ENCODE assay signal across 19 cellular contexts in the genomic region with DNA sequence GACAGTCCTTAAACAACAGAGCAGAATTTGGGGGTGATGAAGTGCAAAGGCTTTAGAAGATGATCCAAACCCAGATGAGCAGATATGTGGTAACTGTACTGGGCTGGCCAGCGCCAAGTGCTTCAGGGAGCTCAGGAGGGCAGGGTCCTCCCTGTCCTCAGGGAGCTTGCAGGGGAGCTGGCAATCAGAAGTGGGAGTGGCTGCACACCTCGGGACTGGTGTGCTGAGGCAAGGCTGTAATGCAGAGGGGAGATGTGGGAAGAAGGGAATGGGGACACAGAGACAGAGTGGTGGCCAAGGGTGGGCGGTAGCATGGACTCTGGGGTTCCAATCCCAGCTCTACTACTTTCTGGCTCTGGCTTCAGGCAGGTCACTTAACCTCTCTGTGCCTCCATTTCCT.
A peak's percentile ranks its signal among the peaks of the same experiment; 100 is the strongest.
DNase-seq lines count a peak whose midpoint lies in the region; ATAC-seq and TF ChIP-seq lines count a peak whose summit lies in the region.
"Had no signal": no experiment of that assay in that cellular context is flagged by ENCODE, and none has a peak within 500 bp of the region (broad histone marks: within the 10 kb centered on the region; RNA-seq: fewer than 3 reads in every experiment).

No MANE protein-coding gene starts in this region.

- no peak overlapping the region for H2BK5ac ChIP-seq in neuronal stem cell (ENCODE audit: low read length)

- H2BK120ac ChIP-seq in neuronal stem cell (ENCODE audit: low read depth, low read length): no peak overlapping the region

- ATAC-seq in left cardiac atrium: no peak
- ATAC-seq in HG02642 (IDR thresholded peaks at IDR 0.05; ENCODE audit: poor library complexity, unreplicated experiment): no peak
- ATAC-seq: A549; CD8-positive, alpha-beta T cell had no signal

- H3K9ac ChIP-seq in neuronal stem cell (ENCODE audit: low read depth, low read length, poor library complexity): no peak overlapping the region
- H3K9ac ChIP-seq: BLaER1 treated with 17β-estradiol and CSF1 and Interleukin-3, amounts not matched to agents 10 nM and 100 nM had no signal

- H3K9me3 ChIP-seq in right atrium auricular region (no peaks in the 10 kb centered on the region), esophagus muscularis mucosa (no peaks in the 10 kb centered on the region), neuronal stem cell (replicated peaks in 1 of 2; ENCODE audit: control insufficient read depth in 2 of 2, insufficient read depth in 1 of 2, low read depth in 1 of 2, low read length in 2 of 2) (no peaks in the 10 kb centered on the region), vagina (no peaks in the 10 kb centered on the region)
- H3K9me3 ChIP-seq: A549; BLaER1 treated with 17β-estradiol and CSF1 and Interleukin-3, amounts not matched to agents 10 nM and 100 nM; Caco-2 had no signal

- H4K8ac ChIP-seq in neuronal stem cell (ENCODE audit: low read depth, low read length): no peak overlapping the region

- no peaks in the 10 kb centered on the region for H3K79me1 ChIP-seq in neuronal stem cell (ENCODE audit: low read depth, low read length)

- H3K4me2 ChIP-seq in neuronal stem cell (ENCODE audit: insufficient read depth, low read length, poor library complexity, severe bottlenecking): no peak overlapping the region
- H3K4me2 ChIP-seq: A549; BLaER1 treated with 17β-estradiol and CSF1 and Interleukin-3, amounts not matched to agents 10 nM and 100 nM had no signal

- intact Hi-C loops in left cardiac atrium (cut with DNase I) (no loop called here), esophagus muscularis mucosa (cut with DNase I) (no loop called here), vagina (cut with DNase I) (no loop called here)

- no peak overlapping the region for H4K91ac ChIP-seq in neuronal stem cell (ENCODE audit: low read depth, low read length, poor library complexity)

- H3K27me3 ChIP-seq in right atrium auricular region: no peaks in the 10 kb centered on the region
- peaks cover 0 to 17% (median 0%) of the 10 kb centered on the region in 4 donors for H3K27me3 ChIP-seq in esophagus muscularis mucosa
- H3K27me3 ChIP-seq in neuronal stem cell (ENCODE audit: control insufficient read depth in 3 of 3, insufficient read depth in 3 of 3, low read depth in 1 of 3, low read length in 3 of 3): no peaks in the 10 kb centered on the region
- no peaks in the 10 kb centered on the region for H3K27me3 ChIP-seq in vagina
- H3K27me3 ChIP-seq: BLaER1 treated with 17β-estradiol and CSF1 and Interleukin-3, amounts not matched to agents 10 nM and 100 nM had no signal

- H2BK12ac ChIP-seq in neuronal stem cell (ENCODE audit: low read length): no peak overlapping the region

- H2AFZ ChIP-seq in neuronal stem cell (ENCODE audit: low read length): no peak overlapping the region

- H3K14ac ChIP-seq in neuronal stem cell (ENCODE audit: low read length): no peak overlapping the region

- H3K23ac ChIP-seq in neuronal stem cell (ENCODE audit: low read depth, low read length, poor library complexity): no peak overlapping the region

- no peak for TF ChIP-seq POLR2A in esophagus muscularis mucosa (IDR thresholded peaks at IDR 0.05; ENCODE audit: low read depth)
- no peak for TF ChIP-seq POLR2A in vagina (IDR thresholded peaks at IDR 0.05)

- H2BK15ac ChIP-seq in neuronal stem cell (ENCODE audit: low read length): peak overlapping the region; percentile 10

- H3K27ac ChIP-seq in right atrium auricular region (no peak overlapping the region), esophagus muscularis mucosa (replicated peaks in 1 of 4) (no peak overlapping the region), neuronal stem cell (replicated peaks; ENCODE audit: low read length) (no peak overlapping the region), vagina (no peak overlapping the region)
- H3K27ac ChIP-seq: 22Rv1; A549; BLaER1 treated with 17β-estradiol and CSF1 and Interleukin-3, amounts not matched to agents 10 nM and 100 nM; C4-2B had no signal

- DNase-seq in right atrium auricular region (ENCODE audit: low spot score) (peak; percentile 23), left cardiac atrium (no peak), esophagus muscularis mucosa (ENCODE audit: extremely low spot score) (peak; percentile 26), neuronal stem cell (ENCODE audit: low spot score) (no peak), vagina (ENCODE audit: extremely low spot score in 2 of 2) (peak; percentile 34 to 58), NCI-H748 (lab: John Stamatoyannopoulos, UW; ENCODE audit: unreplicated experiment) (no peak), retina (no peak)
- DNase-seq: AML-193; Caco-2; Calu3; CD4-positive, alpha-beta T cell; CD8-positive, alpha-beta T cell; DMS79 treated with DMSO at 0.1 percent for 48 hours; GF-D8 had no signal

- H3K4me3 ChIP-seq in right atrium auricular region (no peak overlapping the region), esophagus muscularis mucosa (no peak overlapping the region), neuronal stem cell (ENCODE audit: low read length in 2 of 2) (no peak overlapping the region), vagina (no peak overlapping the region)
- H3K4me3 ChIP-seq: A549; BLaER1 treated with 17β-estradiol and CSF1 and Interleukin-3, amounts not matched to agents 10 nM and 100 nM had no signal

- H3K18ac ChIP-seq in neuronal stem cell (ENCODE audit: low read length): peak overlapping the region; percentile 28

- H3K4me1 ChIP-seq in right atrium auricular region: no peaks in the 10 kb centered on the region
- no peaks in the 10 kb centered on the region for H3K4me1 ChIP-seq in esophagus muscularis mucosa
- peaks cover 0 to 2% of the 10 kb centered on the region in 2 donors for H3K4me1 ChIP-seq in neuronal stem cell (ENCODE audit: control insufficient read depth in 2 of 2, insufficient read depth in 1 of 2, low read depth in 1 of 2, low read length in 2 of 2)
- H3K4me1 ChIP-seq in vagina: no peaks in the 10 kb centered on the region
- H3K4me1 ChIP-seq: A549, Caco-2 had no signal

- no peak for TF ChIP-seq EP300 in esophagus muscularis mucosa (IDR thresholded peaks at IDR 0.05)

- no peak overlapping the region for H3K4ac ChIP-seq in neuronal stem cell (ENCODE audit: low read length)

- WGBS in esophagus muscularis mucosa: 91% methylated on average over 3 of the region's 3 CpGs
- WGBS in neuronal stem cell (ENCODE audit: extremely low coverage in 2 of 2, insufficient read length in 2 of 2, insufficient replicate concordance in 1 of 2), 2 donors: no CpG with 5 or more reads among the region's 3 CpGs

- no peak for TF ChIP-seq CTCF in right atrium auricular region (IDR thresholded peaks at IDR 0.05)
- TF ChIP-seq CTCF in esophagus muscularis mucosa (IDR thresholded peaks at IDR 0.05): no peak
- no peak for TF ChIP-seq CTCF in vagina (IDR thresholded peaks at IDR 0.05)

- H3K36me3 ChIP-seq in right atrium auricular region (no peaks in the 10 kb centered on the region), esophagus muscularis mucosa (no peaks in the 10 kb centered on the region), neuronal stem cell (replicated peaks in 1 of 2; ENCODE audit: control insufficient read depth in 2 of 2, insufficient read depth in 2 of 2, low read length in 2 of 2) (no peaks in the 10 kb centered on the region), vagina (no peaks in the 10 kb centered on the region)
- H3K36me3 ChIP-seq: BLaER1 treated with 17β-estradiol and CSF1 and Interleukin-3, amounts not matched to agents 10 nM and 100 nM had no signal

- H2AK5ac ChIP-seq in neuronal stem cell (ENCODE audit: low read depth, low read length): no peak overlapping the region

Comparison
In these comparisons a context has a peak if more than half of its experiments do, and no peak if none do; other contexts are left out.
1. DNase-seq: peak in right atrium auricular region (single experiment), esophagus muscularis mucosa (single experiment) and vagina (2 of 2); none in left cardiac atrium (single experiment), neuronal stem cell (single experiment), NCI-H748 (single experiment) and retina (single experiment).